In genomic region chr2:212733273-212733672, GRCh38 we compare ENCODE assay signal across 1 cellular context.
TF ChIP-seq lines count a peak whose summit lies in the region.

No MANE protein-coding gene starts in this region.

TF ChIP-seq in GM12878, 131 proteins besides CTCF, POLR2A, EP300 and RAD21 (continued from another document):
- TF ChIP-seq CREM (IDR thresholded peaks at IDR 0.05; ENCODE audit: low read depth), result peak; percentile 77
- TF ChIP-seq ZBTB4 (CRISPR knock-in tag; IDR thresholded peaks at IDR 0.05), result no peak
- no peak for TF ChIP-seq ESRRA (IDR thresholded peaks at IDR 0.05; ENCODE audit: low read length)
- 0 out of 2 replicates have a peak, but pooled peaks have one; percentile 45 for TF ChIP-seq MTA3 (IDR thresholded peaks at IDR 0.05; ENCODE audit: borderline replicate concordance, low read length)
- TF ChIP-seq POLR2AphosphoS5 (IDR thresholded peaks at IDR 0.05; ENCODE audit: low read length), result no peak
- peak; percentile 93 for TF ChIP-seq BCL11A (IDR thresholded peaks at IDR 0.05; ENCODE audit: low read depth, low read length)
- TF ChIP-seq, protein P1, sequence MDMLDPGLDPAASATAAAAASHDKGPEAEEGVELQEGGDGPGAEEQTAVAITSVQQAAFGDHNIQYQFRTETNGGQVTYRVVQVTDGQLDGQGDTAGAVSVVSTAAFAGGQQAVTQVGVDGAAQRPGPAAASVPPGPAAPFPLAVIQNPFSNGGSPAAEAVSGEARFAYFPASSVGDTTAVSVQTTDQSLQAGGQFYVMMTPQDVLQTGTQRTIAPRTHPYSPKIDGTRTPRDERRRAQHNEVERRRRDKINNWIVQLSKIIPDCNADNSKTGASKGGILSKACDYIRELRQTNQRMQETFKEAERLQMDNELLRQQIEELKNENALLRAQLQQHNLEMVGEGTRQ (IDR thresholded peaks at IDR 0.05; ENCODE audit: borderline replicate concordance, low read depth, low read length), result no peak
- no peak for TF ChIP-seq SMAD1 (IDR thresholded peaks at IDR 0.05; ENCODE audit: low read depth, partially characterized antibody)
- TF ChIP-seq FOXM1 (IDR thresholded peaks at IDR 0.05; ENCODE audit: low read depth, low read length), result peak; percentile 85; the same call in 1 of the 2 replicates
- TF ChIP-seq, protein P2, sequence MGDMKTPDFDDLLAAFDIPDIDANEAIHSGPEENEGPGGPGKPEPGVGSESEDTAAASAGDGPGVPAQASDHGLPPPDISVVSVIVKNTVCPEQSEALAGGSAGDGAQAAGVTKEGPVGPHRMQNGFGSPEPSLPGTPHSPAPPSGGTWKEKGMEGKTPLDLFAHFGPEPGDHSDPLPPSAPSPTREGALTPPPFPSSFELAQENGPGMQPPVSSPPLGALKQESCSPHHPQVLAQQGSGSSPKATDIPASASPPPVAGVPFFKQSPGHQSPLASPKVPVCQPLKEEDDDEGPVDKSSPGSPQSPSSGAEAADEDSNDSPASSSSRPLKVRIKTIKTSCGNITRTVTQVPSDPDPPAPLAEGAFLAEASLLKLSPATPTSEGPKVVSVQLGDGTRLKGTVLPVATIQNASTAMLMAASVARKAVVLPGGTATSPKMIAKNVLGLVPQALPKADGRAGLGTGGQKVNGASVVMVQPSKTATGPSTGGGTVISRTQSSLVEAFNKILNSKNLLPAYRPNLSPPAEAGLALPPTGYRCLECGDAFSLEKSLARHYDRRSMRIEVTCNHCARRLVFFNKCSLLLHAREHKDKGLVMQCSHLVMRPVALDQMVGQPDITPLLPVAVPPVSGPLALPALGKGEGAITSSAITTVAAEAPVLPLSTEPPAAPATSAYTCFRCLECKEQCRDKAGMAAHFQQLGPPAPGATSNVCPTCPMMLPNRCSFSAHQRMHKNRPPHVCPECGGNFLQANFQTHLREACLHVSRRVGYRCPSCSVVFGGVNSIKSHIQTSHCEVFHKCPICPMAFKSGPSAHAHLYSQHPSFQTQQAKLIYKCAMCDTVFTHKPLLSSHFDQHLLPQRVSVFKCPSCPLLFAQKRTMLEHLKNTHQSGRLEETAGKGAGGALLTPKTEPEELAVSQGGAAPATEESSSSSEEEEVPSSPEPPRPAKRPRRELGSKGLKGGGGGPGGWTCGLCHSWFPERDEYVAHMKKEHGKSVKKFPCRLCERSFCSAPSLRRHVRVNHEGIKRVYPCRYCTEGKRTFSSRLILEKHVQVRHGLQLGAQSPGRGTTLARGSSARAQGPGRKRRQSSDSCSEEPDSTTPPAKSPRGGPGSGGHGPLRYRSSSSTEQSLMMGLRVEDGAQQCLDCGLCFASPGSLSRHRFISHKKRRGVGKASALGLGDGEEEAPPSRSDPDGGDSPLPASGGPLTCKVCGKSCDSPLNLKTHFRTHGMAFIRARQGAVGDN (IDR thresholded peaks at IDR 0.05), result no peak
- no peak for TF ChIP-seq ZZZ3 (IDR thresholded peaks at IDR 0.05; ENCODE audit: control insufficient read depth, insufficient read length, low read depth)
- TF ChIP-seq HDAC6 (IDR thresholded peaks at IDR 0.05; ENCODE audit: unreplicated experiment), result no peak
- no peak for TF ChIP-seq MLLT1 (IDR thresholded peaks at IDR 0.05)
- TF ChIP-seq STAT3 (IDR thresholded peaks at IDR 0.05; ENCODE audit: low read depth, low read length), result no peak
- no peak for TF ChIP-seq CBX3 (IDR thresholded peaks at IDR 0.05; ENCODE audit: borderline replicate concordance, low read depth)
- peak; percentile 86 for TF ChIP-seq MTA2 (IDR thresholded peaks at IDR 0.05; ENCODE audit: low read depth)
- TF ChIP-seq GABPA (IDR thresholded peaks at IDR 0.05; ENCODE audit: low read depth), result peak; percentile 43; the same call in 1 of the 2 replicates
- no peak for TF ChIP-seq ZNF274 (IDR thresholded peaks at IDR 0.05; ENCODE audit: insufficient read depth, insufficient read length)
- TF ChIP-seq, protein P3, sequence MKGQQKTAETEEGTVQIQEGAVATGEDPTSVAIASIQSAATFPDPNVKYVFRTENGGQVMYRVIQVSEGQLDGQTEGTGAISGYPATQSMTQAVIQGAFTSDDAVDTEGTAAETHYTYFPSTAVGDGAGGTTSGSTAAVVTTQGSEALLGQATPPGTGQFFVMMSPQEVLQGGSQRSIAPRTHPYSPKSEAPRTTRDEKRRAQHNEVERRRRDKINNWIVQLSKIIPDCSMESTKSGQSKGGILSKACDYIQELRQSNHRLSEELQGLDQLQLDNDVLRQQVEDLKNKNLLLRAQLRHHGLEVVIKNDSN (IDR thresholded peaks at IDR 0.05; ENCODE audit: borderline replicate concordance, extremely low read length, insufficient read depth, low read depth, low read length), result no peak
- 0 out of 2 replicates have a peak, but pooled peaks have one; percentile 17 for TF ChIP-seq ATF7 (IDR thresholded peaks at IDR 0.05; ENCODE audit: low read depth)
- TF ChIP-seq NR2C2 (IDR thresholded peaks at IDR 0.05; ENCODE audit: borderline replicate concordance, control insufficient read depth, insufficient read length, low read depth), result no peak
